In genomic region chr1:160079448-160079847, GRCh38 we compare ENCODE assay signal across 34 cellular contexts. TPM values are rescaled to one million over a fixed set of nuclear protein-coding genes. Genes with fewer than 3 reads are reported as not detected.
"Had no signal": no experiment of that assay in that cellular context is flagged by ENCODE, and none has a peak within 500 bp of the region (broad histone marks: within the 10 kb centered on the region; RNA-seq: fewer than 3 reads in every experiment).

No MANE protein-coding gene starts in this region.

- ATAC-seq: heart right ventricle; right cardiac atrium; stimulated activated memory B cell treated with anti-CD40 and anti-IgM and Interleukin-4, amounts not matched to agents 10 μg/mL and 1 μg/mL and 100 μg/mL, for 72 hours had no signal

- H3K4me1 ChIP-seq: neural progenitor cell, psoas muscle had no signal

- H3K4me1 Mint-ChIP-seq: endodermal cell, nephron had no signal

- H3K27ac ChIP-seq: epithelial cell of prostate, heart right ventricle, neural progenitor cell, psoas muscle, skin epidermis, spleen, suprapubic skin, thyroid gland, vagina had no signal

- H3K9me3 Mint-ChIP-seq: central memory CD8-positive, alpha-beta T cell; endodermal cell; immature natural killer cell; memory B cell; naive B cell; nephron; stimulated activated memory B cell treated with anti-CD40 and anti-IgM and Interleukin-4, amounts not matched to agents 10 μg/mL and 1 μg/mL and 100 μg/mL, for 72 hours had no signal

- H3K36me3 ChIP-seq: heart right ventricle, neural progenitor cell, spleen, suprapubic skin, thyroid gland, vagina had no signal

- H3K27me3 ChIP-seq: thyroid gland had no signal

- H3K36me3 Mint-ChIP-seq: immature natural killer cell; memory B cell; naive B cell; neural progenitor cell; stimulated activated memory B cell treated with anti-CD40 and anti-IgM and Interleukin-4, amounts not matched to agents 10 μg/mL and 1 μg/mL and 100 μg/mL, for 72 hours had no signal

- H3K4me2 ChIP-seq: neural progenitor cell had no signal

- H3K27ac Mint-ChIP-seq: endodermal cell; immature natural killer cell; memory B cell; nephron; neural progenitor cell; stimulated activated memory B cell treated with anti-CD40 and anti-IgM and Interleukin-4, amounts not matched to agents 10 μg/mL and 1 μg/mL and 100 μg/mL, for 72 hours had no signal

- H3K4me3 ChIP-seq: heart right ventricle, lung, neural progenitor cell, psoas muscle, skin epidermis, spleen, suprapubic skin, thyroid gland, vagina had no signal

- H3K4me3 Mint-ChIP-seq: central memory CD8-positive, alpha-beta T cell; endodermal cell; immature natural killer cell; memory B cell; naive B cell; nephron; neural progenitor cell; stimulated activated memory B cell treated with anti-CD40 and anti-IgM and Interleukin-4, amounts not matched to agents 10 μg/mL and 1 μg/mL and 100 μg/mL, for 72 hours had no signal

- DNase-seq: cortex of kidney; effector CD8-positive, alpha-beta T cell; endodermal cell; foreskin melanocyte; glutamatergic neuron; heart right ventricle; hypothalamus; immature natural killer cell; islet precursor cell; naive B cell; posterior cingulate gyrus; psoas muscle; right cardiac atrium; spleen; stimulated activated CD4-positive, alpha-beta T cell treated with anti-CD3 and anti-CD28 coated beads, Interleukin-4, amount 100 ng/mL, for 4 hours; stimulated activated naive CD8-positive, alpha-beta T cell treated with anti-CD3 and anti-CD28 coated beads, Interleukin-15, Interleukin-2, amounts not matched to agents 100 U/mL and 50 U/mL, for 24 hours; thyroid gland had no signal

- H2AFZ ChIP-seq: neural progenitor cell had no signal

- H3K9me3 ChIP-seq: heart right ventricle, psoas muscle, spleen, suprapubic skin, thyroid gland, vagina had no signal

RNA-seq across cellular contexts. Expression of gene KCNJ9, which starts 1.9 kb away (rescaled TPM):
- total RNA-seq: chondrocyte, endodermal cell, esophagus mucosa, liver, lung, mononuclear cell, osteocyte, psoas muscle, renal cortical epithelial cell, right cardiac atrium, spleen, thyroid gland, ureter, vagina had no signal

RNA-seq across cellular contexts. Expression of gene KCNJ10, which starts 9.5 kb away (rescaled TPM):
- total RNA-seq: chondrocyte, esophagus mucosa, mononuclear cell, osteocyte, suprapubic skin, ureter, vagina had no signal
